ENCODE assay signal across 8 cellular contexts in the genomic region with DNA sequence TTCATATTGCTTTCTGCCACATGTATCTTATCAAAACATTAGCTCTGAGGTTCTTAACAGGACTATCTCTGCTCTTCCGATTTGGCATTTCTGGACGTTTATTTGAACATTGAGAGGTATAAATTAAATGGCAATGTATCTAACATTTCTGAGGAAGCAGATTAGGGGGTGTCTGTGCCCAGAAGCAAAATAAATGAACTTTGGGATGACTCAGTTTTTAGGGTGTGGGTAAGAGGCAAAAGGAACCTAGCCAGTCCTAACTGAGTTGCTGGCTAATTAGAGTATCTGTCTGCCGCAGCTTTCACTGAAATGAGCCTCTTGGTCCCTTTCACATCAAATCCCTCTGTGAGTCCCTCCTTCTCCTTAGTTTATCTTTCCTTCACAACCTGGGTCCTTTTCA. TPM values are rescaled to one million over a fixed set of nuclear protein-coding genes. Genes with fewer than 3 reads are reported as not detected.
DNase-seq lines count a peak whose midpoint lies in the region; TF ChIP-seq lines count a peak whose summit lies in the region.

No MANE protein-coding gene starts in this region.

- no peak for TF ChIP-seq CTCF in coronary artery (IDR thresholded peaks at IDR 0.05)
- TF ChIP-seq CTCF in nephron (IDR thresholded peaks at IDR 0.05; ENCODE audit: unreplicated experiment in 3 of 3) = no peak
- no peak for TF ChIP-seq CTCF in GM20000 (IDR thresholded peaks at IDR 0.05; ENCODE audit: extremely low read depth, missing control alignments)

- no peaks in the 10 kb centered on the region for H3K9me3 ChIP-seq in MG63

- DNase-seq in CD1c-positive myeloid dendritic cell (ENCODE audit: extremely low spot score) = peak; percentile 41
- no peak for DNase-seq in MG63
- no peak for DNase-seq in coronary artery (ENCODE audit: low spot score)
- no peak for DNase-seq in dedifferentiated amniotic fluid mesenchymal stem cell (ENCODE audit: extremely low spot score)
- no peak for DNase-seq in activated gamma-delta T cell treated with Interleukin-2 at 50 U/mL for 16 hours
- DNase-seq in NCI-H1092 treated with DMSO at 0.1 percent for 48 hours (lab: John Stamatoyannopoulos, UW) = no peak
- DNase-seq in GM20000 (ENCODE audit: low spot score) = no peak

- peaks cover 34% of the 10 kb centered on the region for H3K27me3 Mint-ChIP-seq in nephron (ENCODE audit: low read depth)

- H3K27ac ChIP-seq in coronary artery = peak overlapping the region; percentile 54 to 76

- H3K27me3 ChIP-seq in MG63 = no peaks in the 10 kb centered on the region

- H3K36me3 ChIP-seq in MG63 = no peaks in the 10 kb centered on the region

- peaks cover 20% of the 10 kb centered on the region for H3K4me1 Mint-ChIP-seq in nephron

- H3K36me3 Mint-ChIP-seq in nephron (ENCODE audit: low read depth) = no peaks in the 10 kb centered on the region

- H3K4me3 Mint-ChIP-seq in nephron = peak overlapping the region; percentile 83 to 88 (median 86)

- H3K4me3 ChIP-seq in MG63 (peak overlapping the region; percentile 63), coronary artery (peak overlapping the region; percentile 74)

- peak overlapping the region; percentile 14 to 65 (median 25) for H3K27ac Mint-ChIP-seq in nephron

- no peaks in the 10 kb centered on the region for H3K9me3 Mint-ChIP-seq in nephron

RNA-seq across cellular contexts. Expression of a gene that starts 1.1 kb away (rescaled TPM):
- total RNA-seq in MG63 (2014; rRNA removed; shearing (Covaris generic); ENCODE audit: low replicate concordance) = 1.9 and 4.3 TPM in 2 replicates
